8 cellular contexts compared by ENCODE assay signal in genomic region chr17:75153854-75154194, GRCh38. TPM values are rescaled to one million over a fixed set of nuclear protein-coding genes. Genes with fewer than 3 reads are reported as not detected.
DNase-seq lines count a peak whose midpoint lies in the region; ATAC-seq and TF ChIP-seq lines count a peak whose summit lies in the region.

No MANE protein-coding gene starts in this region.

- H3K4me3 ChIP-seq in fibroblast of lung (replicated peaks in 1 of 4; ENCODE audit: control extremely low read depth in 1 of 4, insufficient read depth in 1 of 4, low read depth in 3 of 4, low read length in 4 of 4) (peak overlapping the region; percentile 89 to 96 (median 96)), parathyroid adenoma (ENCODE audit: low read depth, low read length) (peak overlapping the region; percentile 87)

- peak; percentile 52 for DNase-seq in stimulated activated CD4-positive, alpha-beta T cell treated with anti-CD3 and anti-CD28 coated beads, Interleukin-15, amount 100 ng/mL, for 24 hours
- DNase-seq in stimulated activated CD4-positive, alpha-beta T cell treated with anti-CD3 and anti-CD28 coated beads, Interleukin-12 subunit alpha, Interleukin-12 subunit beta, amount 100 ng/mL, for 4 hours, result no peak
- DNase-seq in UCSD-AML1 (lab: John Stamatoyannopoulos, UW; ENCODE audit: unreplicated experiment), result peak; percentile 52
- DNase-seq in fibroblast of lung (ENCODE audit: low read depth in 2 of 2), result no peak
- DNase-seq in COLO829 (ENCODE audit: low spot score), result no peak
- no peak for DNase-seq in central memory CD4-positive, alpha-beta T cell

- no peak for TF ChIP-seq CTCF in fibroblast of lung (conservative IDR thresholded peaks at IDR 0.05 in 1 of 2, IDR thresholded peaks at IDR 0.05 in 1 of 2; ENCODE audit: low read depth in 1 of 2, low read length in 2 of 2)
- no peak for TF ChIP-seq CTCF in parathyroid adenoma (IDR thresholded peaks at IDR 0.05)

- peak overlapping the region; percentile 93 for H3K9ac ChIP-seq in fibroblast of lung (ENCODE audit: insufficient read depth, low read length)
- no peak overlapping the region for H3K9ac ChIP-seq in parathyroid adenoma

- H3K9me3 ChIP-seq in fibroblast of lung (ENCODE audit: control insufficient read depth, insufficient read depth, low read depth, low read length) (no peaks in the 10 kb centered on the region), parathyroid adenoma (ENCODE audit: control insufficient read depth, low read length) (no peaks in the 10 kb centered on the region)

- peak overlapping the region; percentile 80 for H3K27ac ChIP-seq in fibroblast of lung (ENCODE audit: insufficient read depth, low read length)
- H3K27ac ChIP-seq in parathyroid adenoma, result no peak overlapping the region

- H4K20me1 ChIP-seq in fibroblast of lung (ENCODE audit: control insufficient read depth, extremely low read depth, insufficient read depth, low read length), result no peaks in the 10 kb centered on the region

- H2AFZ ChIP-seq in fibroblast of lung (ENCODE audit: low read length) (no peak overlapping the region), parathyroid adenoma (peak overlapping the region; percentile 82)

- H3K36me3 ChIP-seq in fibroblast of lung (ENCODE audit: control insufficient read depth, insufficient read depth, low read length) (no peaks in the 10 kb centered on the region), parathyroid adenoma (ENCODE audit: control insufficient read depth, insufficient read depth, low read length) (no peaks in the 10 kb centered on the region)

- H3K79me2 ChIP-seq in fibroblast of lung (ENCODE audit: control insufficient read depth, insufficient read depth, low read length), result peaks cover 53% of the 10 kb centered on the region
- H3K79me2 ChIP-seq in parathyroid adenoma, result peaks cover 7% of the 10 kb centered on the region

- ATAC-seq in HG03108 (IDR thresholded peaks at IDR 0.05; ENCODE audit: unreplicated experiment), result peak; percentile 28

- H3K4me2 ChIP-seq in fibroblast of lung (ENCODE audit: extremely low read depth, insufficient read depth, low read length) (peak overlapping the region; percentile 80), parathyroid adenoma (ENCODE audit: low read length) (peak overlapping the region; percentile 99)

- H3K27me3 ChIP-seq in fibroblast of lung (ENCODE audit: control insufficient read depth, insufficient read depth, low read length) (no peaks in the 10 kb centered on the region), parathyroid adenoma (ENCODE audit: control insufficient read depth, insufficient read depth, low read length) (no peaks in the 10 kb centered on the region)

- H3K4me1 ChIP-seq in fibroblast of lung (ENCODE audit: control insufficient read depth, extremely low read depth, insufficient read depth, low read length) (peaks cover 8% of the 10 kb centered on the region), parathyroid adenoma (no peaks in the 10 kb centered on the region)

RNA-seq across cellular contexts. Expression of gene JPT1, which starts 0.5 kb away (rescaled TPM):
- 51.9 and 78.8 TPM in 2 replicates for total RNA-seq in fibroblast of lung
- polyA plus RNA-seq in fibroblast of lung, result 142 and 271 TPM in 2 replicates
- polyA plus RNA-seq in fibroblast of lung (2012), result 255 and 440 TPM in 2 replicates
- polyA minus RNA-seq in fibroblast of lung (ENCODE audit: low replicate concordance), result 29.1 and 33.6 TPM in 2 replicates

RNA-seq across cellular contexts. Expression of gene NT5C, which starts 22.3 kb away (rescaled TPM):
- 25.7 and 29.9 TPM in 2 replicates for total RNA-seq in fibroblast of lung
- 18.6 and 21.6 TPM in 2 replicates for polyA plus RNA-seq in fibroblast of lung
- 40.3 and 54.5 TPM in 2 replicates for polyA plus RNA-seq in fibroblast of lung (2012)
- polyA minus RNA-seq in fibroblast of lung (ENCODE audit: low replicate concordance), result 10.5 and 27.5 TPM in 2 replicates

RNA-seq across cellular contexts. Expression of gene SUMO2, which starts 28.9 kb away (rescaled TPM):
- total RNA-seq in fibroblast of lung, result 109 and 122 TPM in 2 replicates
- 190 and 191 TPM in 2 replicates for polyA plus RNA-seq in fibroblast of lung
- polyA plus RNA-seq in fibroblast of lung (2012), result 382 and 410 TPM in 2 replicates
- polyA minus RNA-seq in fibroblast of lung (ENCODE audit: low replicate concordance), result 27.8 and 29.3 TPM in 2 replicates

RNA-seq across cellular contexts. Expression of gene ARMC7, which starts 44.1 kb away (rescaled TPM):
- total RNA-seq in fibroblast of lung, result 2.8 and 3.1 TPM in 2 replicates
- polyA plus RNA-seq in fibroblast of lung, result 5.7 and 5.9 TPM in 2 replicates
- polyA plus RNA-seq in fibroblast of lung (2012), result 7.8 and 8.1 TPM in 2 replicates
- polyA minus RNA-seq in fibroblast of lung (ENCODE audit: low replicate concordance), result 18.5 and 30.3 TPM in 2 replicates

RNA-seq across cellular contexts. Expression of gene NUP85, which starts 51.7 kb away (rescaled TPM):
- 18.5 and 21.3 TPM in 2 replicates for total RNA-seq in fibroblast of lung
- polyA plus RNA-seq in fibroblast of lung, result 29.6 and 49.1 TPM in 2 replicates
- 30.5 and 52.4 TPM in 2 replicates for polyA plus RNA-seq in fibroblast of lung (2012)
- 59.7 and 76.3 TPM in 2 replicates for polyA minus RNA-seq in fibroblast of lung (ENCODE audit: low replicate concordance)

Comparison
In these comparisons a context has a peak if more than half of its experiments do, and no peak if none do; other contexts are left out.
1. DNase-seq: peak in stimulated activated CD4-positive, alpha-beta T cell treated with anti-CD3 and anti-CD28 coated beads, Interleukin-15, amount 100 ng/mL, for 24 hours (single experiment) and UCSD-AML1 (single experiment); none in stimulated activated CD4-positive, alpha-beta T cell treated with anti-CD3 and anti-CD28 coated beads, Interleukin-12 subunit alpha, Interleukin-12 subunit beta, amount 100 ng/mL, for 4 hours (single experiment), fibroblast of lung (0 of 2), COLO829 (single experiment) and central memory CD4-positive, alpha-beta T cell (single experiment).